9 cellular contexts compared by ENCODE assay signal in genomic region chr11:103202048-103202651, GRCh38.
A peak's percentile ranks its signal among the peaks of the same experiment; 100 is the strongest.
DNase-seq lines count a peak whose midpoint lies in the region; ATAC-seq, FAIRE-seq and TF ChIP-seq lines count a peak whose summit lies in the region.
"Had no signal": no experiment of that assay in that cellular context is flagged by ENCODE, and none has a peak within 500 bp of the region (broad histone marks: within the 10 kb centered on the region; RNA-seq: fewer than 3 reads in every experiment).

No MANE protein-coding gene starts in this region.

- no peaks in the 10 kb centered on the region for H3K9me3 Mint-ChIP-seq in CD4-positive, alpha-beta T cell

- H3K4me1 Mint-ChIP-seq in CD4-positive, alpha-beta T cell (ENCODE audit: low read depth): no peaks in the 10 kb centered on the region

- no peaks in the 10 kb centered on the region for H3K27me3 ChIP-seq in CD4-positive, alpha-beta T cell (ENCODE audit: control insufficient read depth, insufficient read depth, low read length)

- DNase-seq in AG04449 (ENCODE audit: low read depth, low spot score) (no peak), H54 (ENCODE audit: insufficient read length, low spot score) (peak; percentile 2), RKO (ENCODE audit: low spot score) (peak; percentile 45), fibroblast of villous mesenchyme (ENCODE audit: low read depth) (peak; percentile 53)
- no peak for DNase-seq in CD4-positive, alpha-beta T cell

- TF ChIP-seq CTCF in AG04449 (IDR thresholded peaks at IDR 0.05; ENCODE audit: insufficient read depth, low read length, missing control alignments) (peak; percentile 41), fibroblast of villous mesenchyme (IDR thresholded peaks at IDR 0.05; ENCODE audit: insufficient read depth, low read depth, low read length) (peak; percentile 73)
- no peak for TF ChIP-seq CTCF in CD4-positive, alpha-beta T cell (IDR thresholded peaks at IDR 0.05)

- no peaks in the 10 kb centered on the region for H3K36me3 Mint-ChIP-seq in CD4-positive, alpha-beta T cell (ENCODE audit: low read depth)

- intact Hi-C loops in CD4-positive, alpha-beta T cell (cut with DNase I, micrococcal nuclease): no loop called here

- CTCF ChIA-PET in AG04449 (lab: Yijun Ruan, JAX): interaction anchor here (0.6 to 1.8 kb wide), 24 partner anchors 9 to 1233 kb away, joined by 3 to 29 read pairs (median 4); no protein-coding TSS in a partner anchor
- CTCF ChIA-PET in CD4-positive, alpha-beta T cell (lab: Charles Lee): interaction anchor here (0.6 kb wide), 1 partner anchor 165 kb away, joined by 4 read pairs; no protein-coding TSS in a partner anchor

- no peak for ATAC-seq in CD4-positive, alpha-beta T cell (ENCODE audit: poor library complexity)
- ATAC-seq in GM19463 (IDR thresholded peaks at IDR 0.05; ENCODE audit: unreplicated experiment) (no peak), HG03565 (IDR thresholded peaks at IDR 0.05; ENCODE audit: unreplicated experiment) (no peak), HG02884 (IDR thresholded peaks at IDR 0.05; ENCODE audit: unreplicated experiment) (no peak)

- POLR2A ChIA-PET in AG04449 (lab: Yijun Ruan, JAX): no interaction called here
- POLR2A ChIA-PET in CD4-positive, alpha-beta T cell (lab: Charles Lee): no interaction called here

- no peak overlapping the region for H3K4me3 ChIP-seq in AG04449 (ENCODE audit: low read depth, low read length)
- H3K4me3 ChIP-seq in fibroblast of villous mesenchyme (ENCODE audit: low read depth, low read length): no peak overlapping the region
- H3K4me3 ChIP-seq: thoracic aorta had no signal

- no peak overlapping the region for H3K4me3 Mint-ChIP-seq in CD4-positive, alpha-beta T cell

- TF ChIP-seq POLR2A in H54 (IDR thresholded peaks at IDR 0.05; ENCODE audit: low read depth, low read length): no peak

- no peak overlapping the region for H3K27ac Mint-ChIP-seq in CD4-positive, alpha-beta T cell

- H3K27me3 Mint-ChIP-seq in CD4-positive, alpha-beta T cell: no peaks in the 10 kb centered on the region

- H3K27ac ChIP-seq in CD4-positive, alpha-beta T cell (ENCODE audit: low read depth, low read length): no peak overlapping the region
- H3K27ac ChIP-seq: thoracic aorta had no signal

- FAIRE-seq in H54 (lab: Jason Lieb, UNC): no peak

- H3K9me3 ChIP-seq in CD4-positive, alpha-beta T cell (ENCODE audit: control insufficient read depth, low read length): no peaks in the 10 kb centered on the region
- H3K9me3 ChIP-seq: thoracic aorta had no signal

Comparison
In these comparisons a context has a peak if more than half of its experiments do, and no peak if none do; other contexts are left out.
1. DNase-seq: peak in H54 (single experiment), RKO (single experiment) and fibroblast of villous mesenchyme (single experiment); none in AG04449 (single experiment) and CD4-positive, alpha-beta T cell (0 of 10).